ENCODE assay signal across 16 cellular contexts in genomic region chr6:168238159-168238887, GRCh38.
A peak's percentile ranks its signal among the peaks of the same experiment; 100 is the strongest.
DNase-seq lines count a peak whose midpoint lies in the region; ATAC-seq, FAIRE-seq and TF ChIP-seq lines count a peak whose summit lies in the region.
"Had no signal": no experiment of that assay in that cellular context is flagged by ENCODE, and none has a peak within 500 bp of the region (broad histone marks: within the 10 kb centered on the region; RNA-seq: fewer than 3 reads in every experiment).

No MANE protein-coding gene starts in this region.

- no peak overlapping the region for H3K9ac ChIP-seq in GM23248
- no peak overlapping the region for H3K9ac ChIP-seq in astrocyte (ENCODE audit: low read length)

- H3K27ac ChIP-seq in GM23248 (no peak overlapping the region), astrocyte (ENCODE audit: low read depth, low read length) (no peak overlapping the region), hepatocyte (peak overlapping the region; percentile 48), stomach (no peak overlapping the region)

- peaks cover 36% of the 10 kb centered on the region for H3K27me3 Mint-ChIP-seq in astrocyte (ENCODE audit: low read depth, unreplicated experiment)

- H3K9me3 ChIP-seq in GM23248 (ENCODE audit: low read depth): no peaks in the 10 kb centered on the region
- no peaks in the 10 kb centered on the region for H3K9me3 ChIP-seq in MG63
- H3K9me3 ChIP-seq in astrocyte (ENCODE audit: insufficient read depth, low read depth, low read length): no peaks in the 10 kb centered on the region
- H3K9me3 ChIP-seq in hepatocyte (ENCODE audit: low read depth): no peaks in the 10 kb centered on the region
- H3K9me3 ChIP-seq in stomach: no peaks in the 10 kb centered on the region

- peaks cover 9% of the 10 kb centered on the region for H3K4me1 Mint-ChIP-seq in astrocyte (ENCODE audit: low read depth, unreplicated experiment)
- H3K4me1 Mint-ChIP-seq: CD8-positive, alpha-beta memory T cell had no signal

- H3K27me3 ChIP-seq in GM23248 (replicated peaks; ENCODE audit: insufficient read depth): no peaks in the 10 kb centered on the region
- no peaks in the 10 kb centered on the region for H3K27me3 ChIP-seq in MG63
- no peaks in the 10 kb centered on the region for H3K27me3 ChIP-seq in astrocyte (ENCODE audit: insufficient read depth, low read length)
- H3K27me3 ChIP-seq in hepatocyte: no peaks in the 10 kb centered on the region
- peaks cover 0 to 4% (median 0%) of the 10 kb centered on the region in 3 donors for H3K27me3 ChIP-seq in stomach

- TF ChIP-seq CTCF in astrocyte (IDR thresholded peaks at IDR 0.05; ENCODE audit: insufficient read depth, low read depth, low read length): no peak
- TF ChIP-seq CTCF in hepatocyte (IDR thresholded peaks at IDR 0.05; ENCODE audit: poor library complexity): no peak
- TF ChIP-seq CTCF in stomach (IDR thresholded peaks at IDR 0.05): no peak

- H3K4me3 ChIP-seq in GM23248 (no peak overlapping the region), MG63 (no peak overlapping the region), astrocyte (ENCODE audit: insufficient read depth, low read depth, low read length) (no peak overlapping the region), hepatocyte (no peak overlapping the region), stomach (no peak overlapping the region)

- no peaks in the 10 kb centered on the region for H3K79me2 ChIP-seq in GM23248 (ENCODE audit: insufficient read depth)
- no peaks in the 10 kb centered on the region for H3K79me2 ChIP-seq in astrocyte (ENCODE audit: insufficient read depth, low read length)
- H3K79me2 ChIP-seq in hepatocyte: no peaks in the 10 kb centered on the region

- no peak overlapping the region for H3K4me3 Mint-ChIP-seq in astrocyte (ENCODE audit: unreplicated experiment)
- H3K4me3 Mint-ChIP-seq: CD8-positive, alpha-beta memory T cell had no signal

- H3K9me3 Mint-ChIP-seq in astrocyte (ENCODE audit: unreplicated experiment): no peaks in the 10 kb centered on the region
- H3K9me3 Mint-ChIP-seq: CD8-positive, alpha-beta memory T cell had no signal

- no peak overlapping the region for H3K27ac Mint-ChIP-seq in astrocyte (ENCODE audit: unreplicated experiment)
- H3K27ac Mint-ChIP-seq: CD8-positive, alpha-beta memory T cell had no signal

- DNase-seq in GM23248: peak; percentile 53
- peak; percentile 83 for DNase-seq in MG63
- no peak for DNase-seq in astrocyte (ENCODE audit: low read depth)
- DNase-seq in hepatocyte (ENCODE audit: low spot score): no peak
- no peak for DNase-seq in NCI-H1436 treated with DMSO at 0.1 percent for 48 hours (lab: John Stamatoyannopoulos, UW)
- no peak for DNase-seq in activated gamma-delta T cell treated with Interleukin-2 at 50 U/mL for 16 hours
- DNase-seq in stomach: no peak
- DNase-seq: CD8-positive, alpha-beta memory T cell; GOT3; KG1; MM.1S; NCI-H1930; NCI-H2171 treated with DMSO at 0.1 percent for 48 hours; NCI-H510A; RPMI8226 had no signal

- ATAC-seq in HG02973 (IDR thresholded peaks at IDR 0.05; ENCODE audit: unreplicated experiment): no peak

- H3F3A ChIP-seq in GM23248 (ENCODE audit: insufficient read depth): no peaks in the 10 kb centered on the region

- intact Hi-C loops in stomach (cut with DNase I; ENCODE audit: low total_unique reads): no loop called here

- H3K4me2 ChIP-seq in GM23248 (ENCODE audit: unreplicated experiment): no peak overlapping the region
- no peak overlapping the region for H3K4me2 ChIP-seq in astrocyte (ENCODE audit: low read length)
- H3K4me2 ChIP-seq in hepatocyte: peak overlapping the region; percentile 23

- H3K36me3 ChIP-seq in GM23248 (ENCODE audit: low read depth) (no peaks in the 10 kb centered on the region), MG63 (no peaks in the 10 kb centered on the region), astrocyte (ENCODE audit: insufficient read depth, low read length) (no peaks in the 10 kb centered on the region), hepatocyte (replicated peaks; ENCODE audit: insufficient read depth, low read depth) (no peaks in the 10 kb centered on the region), stomach (no peaks in the 10 kb centered on the region)

- no peak for FAIRE-seq in astrocyte (lab: Jason Lieb, UNC)

- no peaks in the 10 kb centered on the region for H3K36me3 Mint-ChIP-seq in astrocyte (ENCODE audit: low read depth, unreplicated experiment)
- H3K36me3 Mint-ChIP-seq: CD8-positive, alpha-beta memory T cell had no signal

- H3K4me1 ChIP-seq in GM23248 (ENCODE audit: insufficient read depth) (no peaks in the 10 kb centered on the region), astrocyte (ENCODE audit: insufficient read depth, low read length) (no peaks in the 10 kb centered on the region), hepatocyte (ENCODE audit: insufficient read depth) (peaks cover 24% of the 10 kb centered on the region), stomach (no peaks in the 10 kb centered on the region)

- WGBS in GM23248 (ENCODE audit: low coverage in 1 of 2, low lambda C conversion rate in 2 of 2, missing lambda C conversion rate in 2 of 2), 2 experiments: 28 to 32% methylated on average over 11 of the region's 11 CpGs
- 78% methylated on average over 11 of the region's 11 CpGs for WGBS in hepatocyte (ENCODE audit: low lambda C conversion rate, missing lambda C conversion rate)
- 83 to 91% (median 88%) methylated on average over 11 of the region's 11 CpGs for WGBS in stomach, 5 donors

- H2AFZ ChIP-seq in GM23248 (no peak overlapping the region), astrocyte (ENCODE audit: low read depth, low read length) (peak overlapping the region; percentile 26), hepatocyte (no peak overlapping the region)

- in situ Hi-C loops in GM23248 (cut with MboI): no loop called here

- H3K9me2 ChIP-seq in GM23248 (ENCODE audit: insufficient read depth) (no peaks in the 10 kb centered on the region), hepatocyte (replicated peaks; ENCODE audit: insufficient read depth) (no peaks in the 10 kb centered on the region)

- TF ChIP-seq EP300 in stomach (IDR thresholded peaks at IDR 0.05): no peak

- no peak for TF ChIP-seq POLR2A in stomach (IDR thresholded peaks at IDR 0.05)

- H4K20me1 ChIP-seq in GM23248 (ENCODE audit: insufficient read depth): no peaks in the 10 kb centered on the region
- no peaks in the 10 kb centered on the region for H4K20me1 ChIP-seq in astrocyte (ENCODE audit: insufficient read depth, low read length)
- no peaks in the 10 kb centered on the region for H4K20me1 ChIP-seq in hepatocyte (ENCODE audit: insufficient read depth, poor library complexity, severe bottlenecking)

Comparison
In these comparisons a context has a peak if more than half of its experiments do, and no peak if none do; other contexts are left out.
1. DNase-seq: peak in GM23248 (single experiment) and MG63 (single experiment); none in astrocyte (single experiment), hepatocyte (single experiment), NCI-H1436 treated with DMSO at 0.1 percent for 48 hours (single experiment), activated gamma-delta T cell treated with Interleukin-2 at 50 U/mL for 16 hours (single experiment) and stomach (single experiment).